ENCODE assay signal across 9 cellular contexts in the genomic region with DNA sequence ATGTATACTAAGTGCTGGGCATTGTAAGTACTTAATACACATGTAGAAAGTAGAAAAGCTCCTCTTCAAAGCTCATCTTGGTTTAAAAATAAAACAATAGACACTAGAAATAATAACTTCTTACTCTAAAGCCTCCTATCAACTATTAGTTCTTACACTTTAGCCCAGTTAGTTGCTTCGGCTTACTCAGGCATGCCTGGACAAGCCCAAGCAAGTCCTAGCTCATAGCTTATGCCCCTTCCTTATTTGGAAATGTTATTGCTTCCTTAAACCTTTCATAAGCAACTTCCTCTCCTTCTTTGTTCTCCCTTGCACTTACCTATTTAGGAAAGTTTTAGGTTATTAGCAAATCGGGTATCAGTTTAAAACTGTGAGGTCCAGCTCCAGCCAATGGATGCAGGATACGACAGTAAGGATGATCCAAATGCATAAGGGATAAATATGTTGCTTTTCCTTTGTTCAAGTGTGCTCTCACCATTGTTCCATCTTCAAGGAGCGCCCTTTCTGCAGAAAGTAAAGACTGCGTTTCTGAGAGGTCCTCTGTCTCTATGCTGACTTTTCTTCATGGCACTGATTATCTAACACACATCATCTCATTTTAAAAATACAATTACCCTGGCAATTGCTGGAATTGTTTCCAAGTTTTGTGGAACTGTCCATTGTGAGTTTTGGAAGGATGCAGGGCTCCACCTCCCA.
A peak's percentile ranks its signal among the peaks of the same experiment; 100 is the strongest.
DNase-seq lines count a peak whose midpoint lies in the region; ATAC-seq and TF ChIP-seq lines count a peak whose summit lies in the region.
"Had no signal": no experiment of that assay in that cellular context is flagged by ENCODE, and none has a peak within 500 bp of the region (broad histone marks: within the 10 kb centered on the region; RNA-seq: fewer than 3 reads in every experiment).

No MANE protein-coding gene starts in this region.

- peaks cover 9% of the 10 kb centered on the region for H3K4me1 ChIP-seq in HEK293 (ENCODE audit: control insufficient read depth, insufficient read depth, low read length)

- H3K27ac ChIP-seq in HEK293 (ENCODE audit: extremely low read depth, low read depth, low read length) (peak overlapping the region; percentile 4; the same call in 1 of the 2 replicates), layer of hippocampus (ENCODE audit: low read depth, low read length) (peak overlapping the region; percentile 21)

- TF ChIP-seq CTCF in AG09309 (IDR thresholded peaks at IDR 0.05; ENCODE audit: control insufficient read depth, insufficient read depth, low read depth, low read length, missing control alignments), result no peak
- no peak for TF ChIP-seq CTCF in HEK293 (tag by site-specific recombination; IDR thresholded peaks at IDR 0.05)

- POLR2A ChIA-PET in HEK293 (lab: Yijun Ruan, JAX) (interaction anchor here (1.2 to 1.6 kb wide), 2 partner anchors 13 to 29 kb away, joined by 4 read pairs; a partner anchor contains a TSS), HEK293T (lab: Yijun Ruan, JAX) (interaction anchor here (1.5 kb wide), 1 partner anchor 13 kb away, joined by 4 read pairs; a partner anchor contains a TSS)

- H3K36me3 ChIP-seq in HEK293 (ENCODE audit: control insufficient read depth in 2 of 2, insufficient read depth in 1 of 2, low read length in 2 of 2), result peaks cover 0 to 22% of the 10 kb centered on the region in 2 experiments; a peak in 1 of 3 replicates

- H3K27me3 ChIP-seq in layer of hippocampus (ENCODE audit: control insufficient read depth, insufficient read depth, low read length), result no peaks in the 10 kb centered on the region

- CTCF ChIA-PET in HEK293 (lab: Yijun Ruan, JAX), result interaction anchor here (0.6 to 2.6 kb wide), 5 partner anchors 43 to 1942 kb away, joined by 3 to 8 read pairs (median 3); no protein-coding TSS in a partner anchor
- CTCF ChIA-PET in HEK293T (lab: Yijun Ruan, JAX), result no interaction called here

- H3K9me3 ChIP-seq in HEK293 (ENCODE audit: control insufficient read depth, insufficient read depth, low read depth, low read length), result 0 out of 2 replicates have a peak, but pooled peaks cover 2% of the 10 kb centered on the region

- H3K4me3 ChIP-seq in AG09309 (ENCODE audit: control insufficient read depth, low read depth, low read length) (no peak overlapping the region), HEK293 (ENCODE audit: low read depth, low read length) (no peak overlapping the region)

- ATAC-seq in GM21723 (IDR thresholded peaks at IDR 0.05; ENCODE audit: unreplicated experiment) (no peak), GM19397 (IDR thresholded peaks at IDR 0.05; ENCODE audit: unreplicated experiment) (no peak)

- DNase-seq in AG09309 (ENCODE audit: low read depth) (peak; percentile 29), amniotic epithelial cell (ENCODE audit: low read depth) (peak; percentile 59), HEK293T (ENCODE audit: extremely low spot score) (no peak)
- no peak for DNase-seq in stimulated activated CD4-positive, alpha-beta T cell treated with anti-CD3 and anti-CD28 coated beads, Interleukin-4, amount 100 ng/mL, for 1 hour
- DNase-seq: activated naive CD8-positive, alpha-beta T cell treated with anti-CD3 and anti-CD28 coated beads, Interleukin-2, amount 10 ng/mL, durations not matched to agents 7 days and 5 days had no signal

TF ChIP-seq in HEK293, 187 proteins besides CTCF, POLR2A, EP300 and RAD21 (continues in another document):
- TF ChIP-seq, protein P1, sequence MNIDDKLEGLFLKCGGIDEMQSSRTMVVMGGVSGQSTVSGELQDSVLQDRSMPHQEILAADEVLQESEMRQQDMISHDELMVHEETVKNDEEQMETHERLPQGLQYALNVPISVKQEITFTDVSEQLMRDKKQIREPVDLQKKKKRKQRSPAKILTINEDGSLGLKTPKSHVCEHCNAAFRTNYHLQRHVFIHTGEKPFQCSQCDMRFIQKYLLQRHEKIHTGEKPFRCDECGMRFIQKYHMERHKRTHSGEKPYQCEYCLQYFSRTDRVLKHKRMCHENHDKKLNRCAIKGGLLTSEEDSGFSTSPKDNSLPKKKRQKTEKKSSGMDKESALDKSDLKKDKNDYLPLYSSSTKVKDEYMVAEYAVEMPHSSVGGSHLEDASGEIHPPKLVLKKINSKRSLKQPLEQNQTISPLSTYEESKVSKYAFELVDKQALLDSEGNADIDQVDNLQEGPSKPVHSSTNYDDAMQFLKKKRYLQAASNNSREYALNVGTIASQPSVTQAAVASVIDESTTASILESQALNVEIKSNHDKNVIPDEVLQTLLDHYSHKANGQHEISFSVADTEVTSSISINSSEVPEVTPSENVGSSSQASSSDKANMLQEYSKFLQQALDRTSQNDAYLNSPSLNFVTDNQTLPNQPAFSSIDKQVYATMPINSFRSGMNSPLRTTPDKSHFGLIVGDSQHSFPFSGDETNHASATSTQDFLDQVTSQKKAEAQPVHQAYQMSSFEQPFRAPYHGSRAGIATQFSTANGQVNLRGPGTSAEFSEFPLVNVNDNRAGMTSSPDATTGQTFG (tag by site-specific recombination; IDR thresholded peaks at IDR 0.05; ENCODE audit: borderline replicate concordance), result no peak
- peak; percentile 99 for TF ChIP-seq SETDB1 (IDR thresholded peaks at IDR 0.05; ENCODE audit: insufficient read length, low read length)
- TF ChIP-seq, protein P2, sequence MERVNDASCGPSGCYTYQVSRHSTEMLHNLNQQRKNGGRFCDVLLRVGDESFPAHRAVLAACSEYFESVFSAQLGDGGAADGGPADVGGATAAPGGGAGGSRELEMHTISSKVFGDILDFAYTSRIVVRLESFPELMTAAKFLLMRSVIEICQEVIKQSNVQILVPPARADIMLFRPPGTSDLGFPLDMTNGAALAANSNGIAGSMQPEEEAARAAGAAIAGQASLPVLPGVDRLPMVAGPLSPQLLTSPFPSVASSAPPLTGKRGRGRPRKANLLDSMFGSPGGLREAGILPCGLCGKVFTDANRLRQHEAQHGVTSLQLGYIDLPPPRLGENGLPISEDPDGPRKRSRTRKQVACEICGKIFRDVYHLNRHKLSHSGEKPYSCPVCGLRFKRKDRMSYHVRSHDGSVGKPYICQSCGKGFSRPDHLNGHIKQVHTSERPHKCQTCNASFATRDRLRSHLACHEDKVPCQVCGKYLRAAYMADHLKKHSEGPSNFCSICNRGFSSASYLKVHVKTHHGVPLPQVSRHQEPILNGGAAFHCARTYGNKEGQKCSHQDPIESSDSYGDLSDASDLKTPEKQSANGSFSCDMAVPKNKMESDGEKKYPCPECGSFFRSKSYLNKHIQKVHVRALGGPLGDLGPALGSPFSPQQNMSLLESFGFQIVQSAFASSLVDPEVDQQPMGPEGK (tag by site-specific recombination; IDR thresholded peaks at IDR 0.05), result no peak

TF ChIP-seq in HEK293T, 16 proteins besides CTCF, POLR2A, EP300 and RAD21:
- no peak for TF ChIP-seq TARDBP (IDR thresholded peaks at IDR 0.05)
- no peak for TF ChIP-seq NFRKB (IDR thresholded peaks at IDR 0.05)
- TF ChIP-seq, protein P3, sequence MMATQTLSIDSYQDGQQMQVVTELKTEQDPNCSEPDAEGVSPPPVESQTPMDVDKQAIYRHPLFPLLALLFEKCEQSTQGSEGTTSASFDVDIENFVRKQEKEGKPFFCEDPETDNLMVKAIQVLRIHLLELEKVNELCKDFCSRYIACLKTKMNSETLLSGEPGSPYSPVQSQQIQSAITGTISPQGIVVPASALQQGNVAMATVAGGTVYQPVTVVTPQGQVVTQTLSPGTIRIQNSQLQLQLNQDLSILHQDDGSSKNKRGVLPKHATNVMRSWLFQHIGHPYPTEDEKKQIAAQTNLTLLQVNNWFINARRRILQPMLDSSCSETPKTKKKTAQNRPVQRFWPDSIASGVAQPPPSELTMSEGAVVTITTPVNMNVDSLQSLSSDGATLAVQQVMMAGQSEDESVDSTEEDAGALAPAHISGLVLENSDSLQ (IDR thresholded peaks at IDR 0.05), result no peak
- TF ChIP-seq ZNF384 (IDR thresholded peaks at IDR 0.05), result no peak

Comparison
In these comparisons a context has a peak if more than half of its experiments do, and no peak if none do; other contexts are left out.
1. DNase-seq: peak in AG09309 (single experiment) and amniotic epithelial cell (single experiment); none in HEK293T (single experiment) and stimulated activated CD4-positive, alpha-beta T cell treated with anti-CD3 and anti-CD28 coated beads, Interleukin-4, amount 100 ng/mL, for 1 hour (single experiment).